20 cellular contexts compared by ENCODE assay signal in genomic region chr3:13207975-13208705, GRCh38.
A peak's percentile ranks its signal among the peaks of the same experiment; 100 is the strongest.
DNase-seq lines count a peak whose midpoint lies in the region; ATAC-seq and TF ChIP-seq lines count a peak whose summit lies in the region.
"Had no signal": no experiment of that assay in that cellular context is flagged by ENCODE, and none has a peak within 500 bp of the region (broad histone marks: within the 10 kb centered on the region; RNA-seq: fewer than 3 reads in every experiment).

No MANE protein-coding gene starts in this region.

- ATAC-seq in SK-N-SH treated with all-trans-retinoic acid at 6 μM for 48 hours (no peak), HG02852 (IDR thresholded peaks at IDR 0.05; ENCODE audit: unreplicated experiment) (no peak), lower lobe of right lung (no peak)
- ATAC-seq: CD8-positive, alpha-beta T cell; GM12878; GM23338 had no signal

- H3K9ac ChIP-seq in SK-N-SH (no peak overlapping the region), neural progenitor cell (no peak overlapping the region)
- H3K9ac ChIP-seq: BLaER1 had no signal

- intact Hi-C loops in posterior vena cava (cut with DNase I) = loop anchor here in 1 of 2 donors (5.0 kb wide), 2 partner anchors 86 to 1616 kb away; no protein-coding TSS in a partner anchor
- intact Hi-C loops in lower lobe of right lung (cut with DNase I) = no loop called here

- TF ChIP-seq EP300 in SK-N-SH (IDR thresholded peaks at IDR 0.05; ENCODE audit: borderline replicate concordance in 1 of 2, low read depth in 1 of 2, low read length in 1 of 2) = no peak

- POLR2A ChIA-PET in SK-N-SH (lab: Yijun Ruan, JAX) = no interaction called here

- H3K9me3 ChIP-seq in SK-N-SH (no peaks in the 10 kb centered on the region), neural progenitor cell (ENCODE audit: low read depth) (no peaks in the 10 kb centered on the region), lower lobe of right lung (no peaks in the 10 kb centered on the region)
- H3K9me3 ChIP-seq: BLaER1, Caco-2, HAP-1 had no signal

- no peak for TF ChIP-seq RAD21 in SK-N-SH (IDR thresholded peaks at IDR 0.05; ENCODE audit: low read length)

- H3K79me2 ChIP-seq in SK-N-SH (ENCODE audit: insufficient read depth) (no peaks in the 10 kb centered on the region), neural progenitor cell (ENCODE audit: low read depth) (no peaks in the 10 kb centered on the region)

- H3K9me2 ChIP-seq in SK-N-SH = no peaks in the 10 kb centered on the region

- H3K36me3 Mint-ChIP-seq in neural progenitor cell = no peaks in the 10 kb centered on the region
- H3K36me3 Mint-ChIP-seq: CD4-positive, CD25-positive, alpha-beta regulatory T cell; CD8-positive, alpha-beta T cell had no signal

- no peaks in the 10 kb centered on the region for H3K36me3 ChIP-seq in SK-N-SH (replicated peaks in 1 of 2; ENCODE audit: control insufficient read depth in 1 of 2, insufficient read depth in 2 of 2, low read length in 1 of 2)
- no peaks in the 10 kb centered on the region for H3K36me3 ChIP-seq in neural progenitor cell
- no peaks in the 10 kb centered on the region for H3K36me3 ChIP-seq in lower lobe of right lung
- H3K36me3 ChIP-seq: BLaER1, HAP-1 had no signal

- no peaks in the 10 kb centered on the region for H3K27me3 ChIP-seq in SK-N-SH (ENCODE audit: insufficient read depth)
- no peaks in the 10 kb centered on the region for H3K27me3 ChIP-seq in neural progenitor cell
- peaks cover 17% of the 10 kb centered on the region for H3K27me3 ChIP-seq in lower lobe of right lung (ENCODE audit: low read depth)
- H3K27me3 ChIP-seq: BLaER1 had no signal

- H3F3A ChIP-seq in SK-N-SH (replicated peaks; ENCODE audit: insufficient read depth) (no peaks in the 10 kb centered on the region), neural progenitor cell (ENCODE audit: low read depth) (no peaks in the 10 kb centered on the region)

- no peak overlapping the region for H3K4me3 Mint-ChIP-seq in neural progenitor cell
- H3K4me3 Mint-ChIP-seq: B cell; CD4-positive, CD25-positive, alpha-beta regulatory T cell; CD8-positive, alpha-beta T cell; GM23338; HFFc6 had no signal

- CTCF ChIA-PET in SK-N-SH (lab: Yijun Ruan, JAX) = no interaction called here

- TF ChIP-seq CTCF in SK-N-SH (IDR thresholded peaks at IDR 0.05) = no peak
- TF ChIP-seq CTCF in neural progenitor cell (IDR thresholded peaks at IDR 0.05) = no peak
- TF ChIP-seq CTCF in lower lobe of right lung (IDR thresholded peaks at IDR 0.05) = no peak

- peaks cover 19% of the 10 kb centered on the region for H3K27me3 Mint-ChIP-seq in neural progenitor cell (ENCODE audit: insufficient read depth, low read depth)

- H3K9me3 Mint-ChIP-seq in neural progenitor cell = no peaks in the 10 kb centered on the region
- H3K9me3 Mint-ChIP-seq: CD8-positive, alpha-beta T cell; GM23338; HFFc6 had no signal

- peaks cover 16% of the 10 kb centered on the region for H3K4me1 Mint-ChIP-seq in neural progenitor cell

- H2AFZ ChIP-seq in SK-N-SH (ENCODE audit: low read depth) (no peak overlapping the region), neural progenitor cell (replicated peaks) (no peak overlapping the region)
- H2AFZ ChIP-seq: GM23338 had no signal

- H3K27ac ChIP-seq in SK-N-SH (ENCODE audit: low read depth in 2 of 2, low read length in 1 of 2) (no peak overlapping the region), neural progenitor cell (no peak overlapping the region), lower lobe of right lung (no peak overlapping the region)
- H3K27ac ChIP-seq: 22Rv1, BLaER1, C4-2B had no signal

- H3K4me2 ChIP-seq in SK-N-SH = no peak overlapping the region
- H3K4me2 ChIP-seq in neural progenitor cell = no peak overlapping the region
- H3K4me2 ChIP-seq: GM23338 had no signal

- WGBS in SK-N-SH (ENCODE audit: low lambda C conversion rate) = 47% methylated on average over 10 of the region's 11 CpGs

- peak overlapping the region; percentile 12 for H3K27ac Mint-ChIP-seq in neural progenitor cell
- H3K27ac Mint-ChIP-seq: B cell; CD4-positive, CD25-positive, alpha-beta regulatory T cell; CD8-positive, alpha-beta T cell; GM23338; HFFc6 had no signal

- DNase-seq in SK-N-SH = no peak
- DNase-seq in neural progenitor cell (ENCODE audit: low spot score) = no peak
- peak; percentile 52 for DNase-seq in posterior vena cava (ENCODE audit: low spot score)
- DNase-seq in lower lobe of right lung = no peak
- DNase-seq in GF-D8 (lab: John Stamatoyannopoulos, UW) = no peak
- DNase-seq: Caco-2; CD4-positive, CD25-positive, alpha-beta regulatory T cell; CD8-positive, alpha-beta T cell; DMS153; DND-41; HFFc6 had no signal

- H4K20me1 ChIP-seq in SK-N-SH (ENCODE audit: insufficient read depth) (no peaks in the 10 kb centered on the region), neural progenitor cell (ENCODE audit: low read depth) (no peaks in the 10 kb centered on the region)
- H4K20me1 ChIP-seq: BLaER1 had no signal

- H3K4me1 ChIP-seq in SK-N-SH (ENCODE audit: control insufficient read depth in 1 of 2, insufficient read depth in 2 of 2, low read depth in 1 of 2, low read length in 1 of 2) = peaks cover 0 to 8% of the 10 kb centered on the region in 2 experiments; a peak in 1 of 4 replicates
- H3K4me1 ChIP-seq in neural progenitor cell = peaks cover 8% of the 10 kb centered on the region
- peaks cover 4% of the 10 kb centered on the region for H3K4me1 ChIP-seq in lower lobe of right lung
- H3K4me1 ChIP-seq: Caco-2, HAP-1 had no signal

- H3K4me3 ChIP-seq in SK-N-SH (ENCODE audit: low read depth in 2 of 2, low read length in 1 of 2) (no peak overlapping the region), neural progenitor cell (no peak overlapping the region), lower lobe of right lung (no peak overlapping the region)
- H3K4me3 ChIP-seq: BLaER1, GM12878, GM23338, HAP-1 had no signal

TF ChIP-seq in SK-N-SH treated with all-trans-retinoic acid at 6 μM for 48 hours, 23 proteins besides CTCF, POLR2A, EP300 and RAD21:
- TF ChIP-seq ZFP3 (CRISPR knock-in tag; IDR thresholded peaks at IDR 0.05) (0 out of 2 replicates have a peak, but pooled peaks have one; percentile 35), TSHZ2 (CRISPR knock-in tag; IDR thresholded peaks at IDR 0.05) (no peak)
TF ChIP-seq in SK-N-SH treated with all-trans-retinoic acid at 6 μM for 48 hours: peak in this region for 1.

TF ChIP-seq in SK-N-SH, 30 proteins besides CTCF, POLR2A, EP300 and RAD21 (continues in another document):
- TF ChIP-seq MAX (IDR thresholded peaks at IDR 0.05; ENCODE audit: low read depth) = no peak
- TF ChIP-seq SMC3 (IDR thresholded peaks at IDR 0.05; ENCODE audit: low read depth, low read length) = no peak
- no peak for TF ChIP-seq NFIC (IDR thresholded peaks at IDR 0.05; ENCODE audit: borderline replicate concordance)
- TF ChIP-seq SIN3A (IDR thresholded peaks at IDR 0.05; ENCODE audit: borderline replicate concordance, low read depth, low read length) = no peak
- TF ChIP-seq PBX3 (IDR thresholded peaks at IDR 0.05) = no peak
- no peak for TF ChIP-seq POLR2AphosphoS5 (IDR thresholded peaks at IDR 0.05; ENCODE audit: low read depth, low read length)
- TF ChIP-seq MXI1 (IDR thresholded peaks at IDR 0.05; ENCODE audit: low read depth, low read length) = no peak
- no peak for TF ChIP-seq REST (IDR thresholded peaks at IDR 0.05; ENCODE audit: low read depth, low read length)
- no peak for TF ChIP-seq NRF1 (IDR thresholded peaks at IDR 0.05; ENCODE audit: low read depth, low read length)
- no peak for TF ChIP-seq GATA2 (CRISPR knock-in tag; IDR thresholded peaks at IDR 0.05)
- TF ChIP-seq USF2 (IDR thresholded peaks at IDR 0.05; ENCODE audit: borderline replicate concordance, low read depth, low read length) = no peak
- TF ChIP-seq FOXJ3 (CRISPR knock-in tag; IDR thresholded peaks at IDR 0.05) = no peak
